19 cellular contexts compared by ENCODE assay signal in the genomic region with DNA sequence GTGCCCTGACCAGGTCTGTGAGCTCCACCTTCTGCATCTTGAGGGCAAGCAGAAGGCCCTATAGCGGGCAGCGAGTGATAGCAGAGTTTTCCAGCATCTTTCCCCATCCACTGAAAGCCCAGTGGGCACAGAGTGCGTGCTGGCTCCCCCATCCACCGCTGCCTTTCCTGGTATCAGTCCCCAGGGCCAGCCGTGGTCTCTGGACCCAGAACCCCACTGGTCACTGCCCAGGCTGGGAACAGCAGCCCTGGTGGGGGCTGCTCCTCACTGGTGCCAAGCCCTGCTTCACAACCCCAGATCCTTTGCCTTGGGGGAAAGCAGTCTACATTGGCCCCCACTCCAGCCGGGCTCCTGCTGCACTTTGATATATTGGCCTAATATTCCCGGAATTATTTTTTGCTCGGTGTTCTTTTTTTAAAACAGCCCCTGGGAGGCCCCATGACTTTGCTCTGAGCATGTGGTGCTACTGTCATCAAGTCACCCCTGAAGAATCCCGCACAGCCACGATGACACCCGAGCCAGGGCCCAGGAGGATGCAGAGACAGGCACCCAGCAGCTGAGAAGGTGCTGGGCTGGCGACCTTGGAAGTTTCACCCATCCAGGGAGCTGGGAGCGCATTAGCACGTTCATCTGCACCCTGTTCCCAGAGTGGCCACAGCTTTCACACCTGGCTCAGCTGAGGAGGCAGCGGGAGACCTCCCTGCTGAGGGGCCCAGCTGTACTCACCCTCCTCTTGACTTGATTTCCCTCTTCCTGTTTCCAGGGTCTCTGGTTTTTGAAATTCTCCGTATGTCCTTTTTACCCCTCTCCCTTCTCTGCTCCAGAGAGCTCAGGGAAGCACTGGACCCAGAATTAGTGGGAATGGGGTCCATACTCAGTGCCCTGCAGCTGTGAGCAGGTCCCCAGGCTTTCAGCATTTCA. TPM values are rescaled to one million over a fixed set of nuclear protein-coding genes. Genes with fewer than 3 reads are reported as not detected.
DNase-seq lines count a peak whose midpoint lies in the region; ATAC-seq and TF ChIP-seq lines count a peak whose summit lies in the region.
"Had no signal": no experiment of that assay in that cellular context is flagged by ENCODE, and none has a peak within 500 bp of the region (broad histone marks: within the 10 kb centered on the region; RNA-seq: fewer than 3 reads in every experiment).

No MANE protein-coding gene starts in this region.

- peak; percentile 12 for DNase-seq in activated CD8-positive, alpha-beta memory T cell treated with anti-CD3 and anti-CD28 coated beads, Interleukin-2, amount 10 ng/mL, durations not matched to agents 7 days and 5 days
- DNase-seq in esophagus muscularis mucosa (ENCODE audit: extremely low spot score): peak; percentile 17
- peak; percentile 77 for DNase-seq in osteocyte (ENCODE audit: extremely low spot score, unreplicated experiment)
- DNase-seq in upper lobe of right lung: peak; percentile 45
- DNase-seq in NCI-H345 treated with DMSO at 0.1 percent for 48 hours (lab: John Stamatoyannopoulos, UW; ENCODE audit: unreplicated experiment): no peak
- no peak for DNase-seq in HUDEP-2 (lab: John Stamatoyannopoulos, UW; ENCODE audit: unreplicated experiment in 76 of 76)
- DNase-seq in colonic mucosa: no peak
- DNase-seq: AML-193, DMS 273 treated with DMSO at 0.1 percent for 48 hours, DND-41, HFFc6, KG1, NCI-H1105 treated with DMSO at 0.1 percent for 48 hours, NCI-H1694 treated with DMSO at 0.1 percent for 48 hours, NCI-H2227 treated with DMSO at 0.1 percent for 48 hours, NCI-H524, SHP77 treated with DMSO at 0.1 percent for 48 hours had no signal

- CTCF ChIA-PET in activated CD8-positive, alpha-beta memory T cell treated with anti-CD3 and anti-CD28 coated beads, Interleukin-2, amount 10 ng/mL, durations not matched to agents 7 days and 5 days (lab: Charles Lee): no interaction called here

- no peak overlapping the region for H3K4me3 Mint-ChIP-seq in activated CD8-positive, alpha-beta memory T cell treated with anti-CD3 and anti-CD28 coated beads, Interleukin-2, amount 10 ng/mL, durations not matched to agents 7 days and 5 days
- H3K4me3 Mint-ChIP-seq in osteocyte (ENCODE audit: unreplicated experiment): no peak overlapping the region
- H3K4me3 Mint-ChIP-seq: CD14-positive monocyte, HFFc6 had no signal

- H3K27ac ChIP-seq in esophagus muscularis mucosa (replicated peaks in 1 of 4) (no peak overlapping the region), upper lobe of right lung (no peak overlapping the region), colonic mucosa (no peak overlapping the region)

- no peak for ATAC-seq in activated CD8-positive, alpha-beta memory T cell treated with anti-CD3 and anti-CD28 coated beads, Interleukin-2, amount 10 ng/mL, durations not matched to agents 7 days and 5 days
- no peak for ATAC-seq in upper lobe of right lung

- no peak for TF ChIP-seq CTCF in esophagus muscularis mucosa (IDR thresholded peaks at IDR 0.05)
- no peak for TF ChIP-seq CTCF in osteocyte (IDR thresholded peaks at IDR 0.05)
- TF ChIP-seq CTCF in upper lobe of right lung (IDR thresholded peaks at IDR 0.05): no peak
- no peak for TF ChIP-seq CTCF in colonic mucosa (IDR thresholded peaks at IDR 0.05)

- H3K36me3 Mint-ChIP-seq in activated CD8-positive, alpha-beta memory T cell treated with anti-CD3 and anti-CD28 coated beads, Interleukin-2, amount 10 ng/mL, durations not matched to agents 7 days and 5 days: no peaks in the 10 kb centered on the region
- no peaks in the 10 kb centered on the region for H3K36me3 Mint-ChIP-seq in osteocyte (ENCODE audit: unreplicated experiment)
- H3K36me3 Mint-ChIP-seq: CD14-positive monocyte had no signal

- 64% methylated on average over 15 of the region's 16 CpGs for WGBS in esophagus muscularis mucosa

- H3K36me3 ChIP-seq in esophagus muscularis mucosa (no peaks in the 10 kb centered on the region), upper lobe of right lung (no peaks in the 10 kb centered on the region), colonic mucosa (no peaks in the 10 kb centered on the region)

- peaks cover 0 to 88% (median 0%) of the 10 kb centered on the region in 4 donors for H3K27me3 ChIP-seq in esophagus muscularis mucosa
- H3K27me3 ChIP-seq in upper lobe of right lung: peaks cover 11% of the 10 kb centered on the region
- no peaks in the 10 kb centered on the region for H3K27me3 ChIP-seq in colonic mucosa

- H3K4me3 ChIP-seq in esophagus muscularis mucosa (no peak overlapping the region), upper lobe of right lung (no peak overlapping the region), colonic mucosa (no peak overlapping the region)

- H3K27ac Mint-ChIP-seq in activated CD8-positive, alpha-beta memory T cell treated with anti-CD3 and anti-CD28 coated beads, Interleukin-2, amount 10 ng/mL, durations not matched to agents 7 days and 5 days: no peak overlapping the region
- H3K27ac Mint-ChIP-seq in osteocyte (ENCODE audit: unreplicated experiment): no peak overlapping the region
- H3K27ac Mint-ChIP-seq: CD14-positive monocyte, HFFc6 had no signal

- no peak for TF ChIP-seq POLR2A in esophagus muscularis mucosa (IDR thresholded peaks at IDR 0.05; ENCODE audit: low read depth)

- H3K4me1 Mint-ChIP-seq in activated CD8-positive, alpha-beta memory T cell treated with anti-CD3 and anti-CD28 coated beads, Interleukin-2, amount 10 ng/mL, durations not matched to agents 7 days and 5 days: no peaks in the 10 kb centered on the region
- H3K4me1 Mint-ChIP-seq in osteocyte (ENCODE audit: unreplicated experiment): no peaks in the 10 kb centered on the region
- H3K4me1 Mint-ChIP-seq: CD14-positive monocyte had no signal

- intact Hi-C loops in esophagus muscularis mucosa (cut with DNase I) (no loop called here), upper lobe of right lung (cut with DNase I) (no loop called here), colonic mucosa (cut with DNase I) (no loop called here)

- no peak for TF ChIP-seq EP300 in esophagus muscularis mucosa (IDR thresholded peaks at IDR 0.05)

- H3K9me3 ChIP-seq in esophagus muscularis mucosa: no peaks in the 10 kb centered on the region
- no peaks in the 10 kb centered on the region for H3K9me3 ChIP-seq in upper lobe of right lung
- no peaks in the 10 kb centered on the region for H3K9me3 ChIP-seq in colonic mucosa

- H3K9me3 Mint-ChIP-seq in activated CD8-positive, alpha-beta memory T cell treated with anti-CD3 and anti-CD28 coated beads, Interleukin-2, amount 10 ng/mL, durations not matched to agents 7 days and 5 days (ENCODE audit: low read depth): no peaks in the 10 kb centered on the region
- H3K9me3 Mint-ChIP-seq in osteocyte (ENCODE audit: unreplicated experiment): no peaks in the 10 kb centered on the region

- H3K4me1 ChIP-seq in esophagus muscularis mucosa (no peaks in the 10 kb centered on the region), upper lobe of right lung (no peaks in the 10 kb centered on the region), colonic mucosa (no peaks in the 10 kb centered on the region)

- H3K27me3 Mint-ChIP-seq in activated CD8-positive, alpha-beta memory T cell treated with anti-CD3 and anti-CD28 coated beads, Interleukin-2, amount 10 ng/mL, durations not matched to agents 7 days and 5 days: peaks cover 11% of the 10 kb centered on the region
- peaks cover 4% of the 10 kb centered on the region for H3K27me3 Mint-ChIP-seq in osteocyte (ENCODE audit: unreplicated experiment)

- no peak overlapping the region for H3K9ac ChIP-seq in colonic mucosa (ENCODE audit: low read depth in 2 of 2, low read length in 2 of 2)

RNA-seq across cellular contexts. Expression of a gene that starts 56.9 kb away (rescaled TPM):
- total RNA-seq in activated CD8-positive, alpha-beta memory T cell treated with anti-CD3 and anti-CD28 coated beads, Interleukin-2, amount 10 ng/mL, durations not matched to agents 7 days and 5 days: not detected
- total RNA-seq in esophagus muscularis mucosa: not detected
- not detected in 2 replicates for total RNA-seq in osteocyte
- 1.3 TPM for total RNA-seq in upper lobe of right lung
- 1 to 10 TPM; 1.0 to 2.2 TPM for total RNA-seq in colonic mucosa
- total RNA-seq: HFFc6, RPMI7951 had no signal

Comparison
In these comparisons a context has a peak if more than half of its experiments do, and no peak if none do; other contexts are left out.
1. DNase-seq: peak in activated CD8-positive, alpha-beta memory T cell treated with anti-CD3 and anti-CD28 coated beads, Interleukin-2, amount 10 ng/mL, durations not matched to agents 7 days and 5 days (single experiment), esophagus muscularis mucosa (single experiment), osteocyte (single experiment) and upper lobe of right lung (single experiment); none in NCI-H345 treated with DMSO at 0.1 percent for 48 hours (single experiment), HUDEP-2 (0 of 76) and colonic mucosa (single experiment).